6 cellular contexts compared by ENCODE assay signal in the genomic region with DNA sequence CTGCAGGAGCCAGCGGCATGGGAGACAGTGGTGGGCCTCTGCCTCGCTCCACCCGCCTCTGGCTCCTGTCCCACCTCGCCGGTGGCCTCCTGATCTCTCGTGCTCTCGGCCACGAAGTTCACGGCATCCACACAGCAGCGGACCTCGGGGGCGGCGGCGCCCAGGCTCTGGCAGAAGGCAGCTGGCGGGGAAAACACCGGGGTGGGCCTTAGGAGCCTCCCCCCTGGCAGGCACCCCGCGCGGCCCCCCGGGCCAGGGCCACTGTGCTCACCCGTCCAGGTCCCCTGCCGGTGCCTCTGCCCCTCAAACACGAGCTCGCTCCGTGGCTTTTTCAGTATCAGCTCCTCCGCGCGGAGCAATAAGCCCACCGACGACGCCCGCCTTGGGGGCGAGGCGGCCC. TPM values are rescaled to one million over a fixed set of nuclear protein-coding genes. Genes with fewer than 3 reads are reported as not detected.
DNase-seq lines count a peak whose midpoint lies in the region; ATAC-seq and TF ChIP-seq lines count a peak whose summit lies in the region.

No MANE protein-coding gene starts in this region.

- no peaks in the 10 kb centered on the region for H3K9me3 ChIP-seq in CD4-positive, CD25-positive, alpha-beta regulatory T cell (ENCODE audit: control insufficient read depth in 2 of 2, low read length in 2 of 2)
- no peaks in the 10 kb centered on the region for H3K9me3 ChIP-seq in right lobe of liver

- intact Hi-C loops in right lobe of liver (cut with DNase I) = no loop called here

- H3K36me3 Mint-ChIP-seq in CD4-positive, CD25-positive, alpha-beta regulatory T cell = peaks cover 10% of the 10 kb centered on the region
- peaks cover 20% of the 10 kb centered on the region for H3K36me3 Mint-ChIP-seq in activated CD4-positive, alpha-beta memory T cell treated with anti-CD3 and anti-CD28 coated beads, Interleukin-2, amount 10 ng/mL, durations not matched to agents 7 days and 5 days (ENCODE audit: low read depth)

- peaks cover 42% of the 10 kb centered on the region for H3K4me1 ChIP-seq in CD4-positive, CD25-positive, alpha-beta regulatory T cell (ENCODE audit: control insufficient read depth, insufficient read depth, low read length, poor library complexity, severe bottlenecking)
- peaks cover 0 to 32% (median 13%) of the 10 kb centered on the region in 4 donors for H3K4me1 ChIP-seq in right lobe of liver

- H3K4me3 Mint-ChIP-seq in CD4-positive, CD25-positive, alpha-beta regulatory T cell = peak overlapping the region; percentile 79 to 99 (median 86)
- peak overlapping the region; percentile 37 for H3K4me3 Mint-ChIP-seq in activated CD4-positive, alpha-beta memory T cell treated with anti-CD3 and anti-CD28 coated beads, Interleukin-2, amount 10 ng/mL, durations not matched to agents 7 days and 5 days

- no peak for TF ChIP-seq POLR2A in right lobe of liver (IDR thresholded peaks at IDR 0.05)

- WGBS in right lobe of liver (ENCODE audit: insufficient coverage, low coverage, low lambda C conversion rate, missing lambda C conversion rate) = no CpG with 5 or more reads among the region's 34 CpGs

- no peak for DNase-seq in CD4-positive, CD25-positive, alpha-beta regulatory T cell
- DNase-seq in activated CD4-positive, alpha-beta memory T cell treated with anti-CD3 and anti-CD28 coated beads, Interleukin-2, amount 10 ng/mL, durations not matched to agents 7 days and 5 days = no peak
- DNase-seq in right lobe of liver (peak in 2 of 3 donors; percentile 44 to 68), NCI-H82 treated with DMSO at 0.1 percent for 48 hours (lab: John Stamatoyannopoulos, UW; ENCODE audit: unreplicated experiment) (no peak), RPMI8226 (no peak), cortex of kidney (lab: John Stamatoyannopoulos, UW) (no peak)

- H3K27ac ChIP-seq in CD4-positive, CD25-positive, alpha-beta regulatory T cell (ENCODE audit: insufficient read depth, low read length, poor library complexity, severe bottlenecking) = peak overlapping the region; percentile 72
- peak overlapping the region; percentile 6 to 34 (median 12) for H3K27ac ChIP-seq in right lobe of liver

- H3K9me3 Mint-ChIP-seq in CD4-positive, CD25-positive, alpha-beta regulatory T cell = peaks cover 0 to 4% (median 0%) of the 10 kb centered on the region in 7 donors
- no peaks in the 10 kb centered on the region for H3K9me3 Mint-ChIP-seq in activated CD4-positive, alpha-beta memory T cell treated with anti-CD3 and anti-CD28 coated beads, Interleukin-2, amount 10 ng/mL, durations not matched to agents 7 days and 5 days

- TF ChIP-seq CTCF in right lobe of liver (IDR thresholded peaks at IDR 0.05) = no peak

- H3K27me3 Mint-ChIP-seq in CD4-positive, CD25-positive, alpha-beta regulatory T cell = peaks cover 22% of the 10 kb centered on the region
- H3K27me3 Mint-ChIP-seq in activated CD4-positive, alpha-beta memory T cell treated with anti-CD3 and anti-CD28 coated beads, Interleukin-2, amount 10 ng/mL, durations not matched to agents 7 days and 5 days = peaks cover 6% of the 10 kb centered on the region

- peak overlapping the region in 2 of 3 donors; percentile 72 to 85 for H3K27ac Mint-ChIP-seq in CD4-positive, CD25-positive, alpha-beta regulatory T cell
- H3K27ac Mint-ChIP-seq in activated CD4-positive, alpha-beta memory T cell treated with anti-CD3 and anti-CD28 coated beads, Interleukin-2, amount 10 ng/mL, durations not matched to agents 7 days and 5 days = no peak overlapping the region

- peaks cover 0 to 43% (median 21%) of the 10 kb centered on the region in 4 donors for H3K4me1 Mint-ChIP-seq in CD4-positive, CD25-positive, alpha-beta regulatory T cell
- H3K4me1 Mint-ChIP-seq in activated CD4-positive, alpha-beta memory T cell treated with anti-CD3 and anti-CD28 coated beads, Interleukin-2, amount 10 ng/mL, durations not matched to agents 7 days and 5 days = peaks cover 38% of the 10 kb centered on the region

- no peak for ATAC-seq in CD4-positive, CD25-positive, alpha-beta regulatory T cell (ENCODE audit: low read depth in 2 of 2)
- peak in 3 of 4 donors; percentile 1 to 3 (median 1) for ATAC-seq in right lobe of liver

- no peaks in the 10 kb centered on the region for H3K27me3 ChIP-seq in CD4-positive, CD25-positive, alpha-beta regulatory T cell (ENCODE audit: control insufficient read depth, insufficient read depth, low read length)
- no peaks in the 10 kb centered on the region for H3K27me3 ChIP-seq in right lobe of liver

- CTCF ChIA-PET in activated CD4-positive, alpha-beta memory T cell treated with anti-CD3 and anti-CD28 coated beads, Interleukin-2, amount 10 ng/mL, durations not matched to agents 7 days and 5 days (lab: Charles Lee) = interaction anchor here (0.5 to 2.7 kb wide), 8 partner anchors 8 to 342 kb away, joined by 3 to 20 read pairs (median 5); partner anchors contain the start of genes ARRB2, MED11, RNF167 and SLC25A11

- no peak overlapping the region for H3K4me3 ChIP-seq in CD4-positive, CD25-positive, alpha-beta regulatory T cell (ENCODE audit: low read depth, low read length)
- H3K4me3 ChIP-seq in right lobe of liver = peak overlapping the region; percentile 52 to 62 (median 60)

- peaks cover 28% of the 10 kb centered on the region for H3K36me3 ChIP-seq in CD4-positive, CD25-positive, alpha-beta regulatory T cell (ENCODE audit: control insufficient read depth, insufficient read depth, low read length)
- H3K36me3 ChIP-seq in right lobe of liver = peaks cover 0 to 23% (median 3%) of the 10 kb centered on the region in 4 donors

- POLR2A ChIA-PET in activated CD4-positive, alpha-beta memory T cell treated with anti-CD3 and anti-CD28 coated beads, Interleukin-2, amount 10 ng/mL, durations not matched to agents 7 days and 5 days (lab: Charles Lee) = interaction anchor here (0.6 to 2.2 kb wide), 11 partner anchors 18 to 196 kb away, joined by 3 to 12 read pairs (median 3); partner anchors contain the start of genes ARRB2, PFN1, RNF167 and SLC25A11

RNA-seq across cellular contexts. Expression of gene C17orf107, which starts 0.4 kb away (rescaled TPM):
- total RNA-seq in CD4-positive, CD25-positive, alpha-beta regulatory T cell = 45.6 TPM
- 1 to 10 TPM; 1.1 to 1.5 (median 1.3) TPM for polyA plus RNA-seq in CD4-positive, CD25-positive, alpha-beta regulatory T cell
- under 1 TPM; 0.58 to 0.98 TPM for total RNA-seq in activated CD4-positive, alpha-beta memory T cell treated with anti-CD3 and anti-CD28 coated beads, Interleukin-2, amount 10 ng/mL, durations not matched to agents 7 days and 5 days
- 1 to 10 TPM; 1.6 to 4.0 (median 3.2) TPM for total RNA-seq in right lobe of liver

RNA-seq across cellular contexts. Expression of gene CHRNE, which starts 4.0 kb away (rescaled TPM):
- 3.8 TPM for total RNA-seq in CD4-positive, CD25-positive, alpha-beta regulatory T cell
- polyA plus RNA-seq in CD4-positive, CD25-positive, alpha-beta regulatory T cell = under 1 TPM in 2 of 4 donors, not detected in 2; 0.15 to 0.25 TPM
- under 1 TPM; 0.33 to 0.43 TPM for total RNA-seq in activated CD4-positive, alpha-beta memory T cell treated with anti-CD3 and anti-CD28 coated beads, Interleukin-2, amount 10 ng/mL, durations not matched to agents 7 days and 5 days
- total RNA-seq in right lobe of liver = 1 to 10 TPM; 1.4 to 2.9 (median 2.0) TPM

RNA-seq across cellular contexts. Expression of gene GP1BA, which starts 33.1 kb away (rescaled TPM):
- 1.9 TPM for total RNA-seq in CD4-positive, CD25-positive, alpha-beta regulatory T cell
- under 1 TPM in 2 of 4 donors, not detected in 2; 0.07 to 0.22 TPM for polyA plus RNA-seq in CD4-positive, CD25-positive, alpha-beta regulatory T cell
- total RNA-seq in activated CD4-positive, alpha-beta memory T cell treated with anti-CD3 and anti-CD28 coated beads, Interleukin-2, amount 10 ng/mL, durations not matched to agents 7 days and 5 days = not detected
- under 1 TPM in 3 of 6 experiments, not detected in 3; 0.13 to 0.20 (median 0.15) TPM for total RNA-seq in right lobe of liver

RNA-seq across cellular contexts. Expression of gene SLC25A11, which starts 40.9 kb away (rescaled TPM):
- 22.6 TPM for total RNA-seq in CD4-positive, CD25-positive, alpha-beta regulatory T cell
- polyA plus RNA-seq in CD4-positive, CD25-positive, alpha-beta regulatory T cell = 10 to 100 TPM; 69.3 to 78.4 (median 74.4) TPM
- total RNA-seq in activated CD4-positive, alpha-beta memory T cell treated with anti-CD3 and anti-CD28 coated beads, Interleukin-2, amount 10 ng/mL, durations not matched to agents 7 days and 5 days = 10 to 100 TPM; 62.8 to 71.0 TPM
- total RNA-seq in right lobe of liver = 10 to 100 TPM; 32.6 to 64.2 (median 41.0) TPM

RNA-seq across cellular contexts. Expression of gene RNF167, which starts 41.1 kb away (rescaled TPM):
- 105 TPM for total RNA-seq in CD4-positive, CD25-positive, alpha-beta regulatory T cell
- 10 to 100 TPM; 31.5 to 58.2 (median 45.9) TPM for polyA plus RNA-seq in CD4-positive, CD25-positive, alpha-beta regulatory T cell
- total RNA-seq in activated CD4-positive, alpha-beta memory T cell treated with anti-CD3 and anti-CD28 coated beads, Interleukin-2, amount 10 ng/mL, durations not matched to agents 7 days and 5 days = 100 to 1,000 TPM; 249 to 261 TPM
- 10 to 100 TPM; 52.1 to 73.5 (median 57.5) TPM for total RNA-seq in right lobe of liver

Comparison
In these comparisons a context has a peak if more than half of its experiments do, and no peak if none do; other contexts are left out.
1. ATAC-seq: peak in right lobe of liver (3 of 4); none in CD4-positive, CD25-positive, alpha-beta regulatory T cell (0 of 2).
2. DNase-seq: peak in right lobe of liver (2 of 3); none in CD4-positive, CD25-positive, alpha-beta regulatory T cell (0 of 3), activated CD4-positive, alpha-beta memory T cell treated with anti-CD3 and anti-CD28 coated beads, Interleukin-2, amount 10 ng/mL, durations not matched to agents 7 days and 5 days (single experiment), NCI-H82 treated with DMSO at 0.1 percent for 48 hours (single experiment), RPMI8226 (single experiment) and cortex of kidney (single experiment).